Comparison of ENCODE assay signal across 15 cellular contexts in the genomic region with DNA sequence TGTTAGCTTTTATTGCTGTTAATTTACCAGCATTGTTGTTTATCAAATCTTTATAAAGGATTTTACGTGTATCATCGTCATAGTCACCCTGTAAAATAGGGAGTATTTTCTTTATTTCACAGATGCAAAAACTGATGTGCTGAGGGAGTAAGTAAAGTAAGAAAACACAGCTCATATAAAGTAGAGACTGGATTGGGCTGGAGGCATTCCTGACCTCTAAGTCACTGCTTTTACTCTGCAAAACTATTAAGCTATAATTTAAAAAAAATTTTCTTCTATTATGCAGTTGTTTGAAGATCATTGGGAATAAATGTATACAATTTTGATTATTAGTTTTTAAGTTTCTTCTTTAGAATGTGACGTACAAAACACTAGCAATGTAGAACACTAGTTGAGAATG. TPM values are rescaled to one million over a fixed set of nuclear protein-coding genes. Genes with fewer than 3 reads are reported as not detected.
A peak's percentile ranks its signal among the peaks of the same experiment; 100 is the strongest.
DNase-seq lines count a peak whose midpoint lies in the region; ATAC-seq lines count a peak whose summit lies in the region.
"Had no signal": no experiment of that assay in that cellular context is flagged by ENCODE, and none has a peak within 500 bp of the region (broad histone marks: within the 10 kb centered on the region; RNA-seq: fewer than 3 reads in every experiment).

No MANE protein-coding gene starts in this region.

- peak; percentile 53 for DNase-seq in GM23248
- no peak for DNase-seq in adipocyte (ENCODE audit: low read depth)
- peak; percentile 16 for DNase-seq in hepatic stellate cell (ENCODE audit: low spot score)
- no peak for DNase-seq in DMS 273 treated with DMSO at 0.1 percent for 48 hours (lab: John Stamatoyannopoulos, UW)
- no peak for DNase-seq in activated CD4-positive, alpha-beta T cell treated with anti-CD3 and anti-CD28 coated beads, Interleukin-2, amount 50 U/mL, for 48 hours
- DNase-seq: Caco-2; CD4-positive, alpha-beta T cell; NCI-H1436; NCI-H1930; NCI-H345; NCI-H524 treated with DMSO at 0.1 percent for 48 hours; PC-3 had no signal

- H3F3A ChIP-seq in GM23248 (ENCODE audit: insufficient read depth): peaks cover 85% of the 10 kb centered on the region

- no peak overlapping the region for H3K4me2 ChIP-seq in GM23248 (ENCODE audit: unreplicated experiment)

- H3K27ac ChIP-seq in GM23248 (peak overlapping the region; percentile 39), subcutaneous abdominal adipose tissue (ENCODE audit: low read depth, low read length) (peak overlapping the region; percentile 18)
- H3K27ac ChIP-seq: HL-60 had no signal

- peaks cover 98% of the 10 kb centered on the region for H3K79me2 ChIP-seq in GM23248 (ENCODE audit: insufficient read depth)

- H3K27me3 ChIP-seq in GM23248 (replicated peaks; ENCODE audit: insufficient read depth) (no peaks in the 10 kb centered on the region), adipocyte (replicated peaks; ENCODE audit: control insufficient read depth, insufficient read depth, low read length) (no peaks in the 10 kb centered on the region), subcutaneous abdominal adipose tissue (ENCODE audit: control insufficient read depth in 5 of 5, insufficient read depth in 4 of 5, low read length in 5 of 5) (no peaks in the 10 kb centered on the region)

- H3K9ac ChIP-seq in GM23248 (no peak overlapping the region), adipocyte (ENCODE audit: low read length) (peak overlapping the region; percentile 13), subcutaneous abdominal adipose tissue (ENCODE audit: low read length in 5 of 5) (no peak overlapping the region)

- H3K4me1 ChIP-seq in GM23248 (ENCODE audit: insufficient read depth) (peaks cover 75% of the 10 kb centered on the region), adipocyte (ENCODE audit: control insufficient read depth, insufficient read depth, low read length) (peaks cover 43% of the 10 kb centered on the region), subcutaneous abdominal adipose tissue (ENCODE audit: control insufficient read depth in 5 of 5, insufficient read depth in 5 of 5, low read length in 5 of 5) (peaks cover 0 to 20% (median 10%) of the 10 kb centered on the region in 5 donors)

- WGBS in GM23248 (ENCODE audit: low coverage in 1 of 2, low lambda C conversion rate in 2 of 2, missing lambda C conversion rate in 2 of 2), 2 experiments: 95 to 97% methylated on average over 3 of the region's 3 CpGs

- no peaks in the 10 kb centered on the region for H3K9me3 ChIP-seq in GM23248 (ENCODE audit: low read depth)
- no peaks in the 10 kb centered on the region for H3K9me3 ChIP-seq in adipocyte (ENCODE audit: control insufficient read depth, low read length)
- no peaks in the 10 kb centered on the region for H3K9me3 ChIP-seq in subcutaneous abdominal adipose tissue (ENCODE audit: control insufficient read depth in 5 of 5, low read length in 5 of 5)
- H3K9me3 ChIP-seq: Caco-2 had no signal

- H3K9me2 ChIP-seq in GM23248 (ENCODE audit: insufficient read depth): no peaks in the 10 kb centered on the region

- in situ Hi-C loops in GM23248 (cut with MboI): no loop called here

- H4K20me1 ChIP-seq in GM23248 (ENCODE audit: insufficient read depth): no peaks in the 10 kb centered on the region

- H3K4me3 ChIP-seq in GM23248: no peak overlapping the region
- H3K4me3 ChIP-seq in adipocyte (ENCODE audit: low read length): peak overlapping the region; percentile 20
- no peak overlapping the region for H3K4me3 ChIP-seq in subcutaneous abdominal adipose tissue (ENCODE audit: low read depth in 1 of 5, low read length in 5 of 5)

- peaks cover 52% of the 10 kb centered on the region for H3K36me3 ChIP-seq in GM23248 (ENCODE audit: low read depth)
- peaks cover 23% of the 10 kb centered on the region for H3K36me3 ChIP-seq in adipocyte (ENCODE audit: control insufficient read depth, insufficient read depth, low read length, severe bottlenecking)
- H3K36me3 ChIP-seq in subcutaneous abdominal adipose tissue (ENCODE audit: control insufficient read depth in 5 of 5, insufficient read depth in 5 of 5, low read length in 5 of 5): peaks cover 0 to 18% (median 4%) of the 10 kb centered on the region in 5 donors

- no peak overlapping the region for H2AFZ ChIP-seq in GM23248

- no peak for ATAC-seq in HG02588 (IDR thresholded peaks at IDR 0.05; ENCODE audit: unreplicated experiment)
- ATAC-seq: PC-3 had no signal

RNA-seq across cellular contexts. Expression of a gene that starts 45.9 kb away (rescaled TPM):
- 4.3 and 4.9 TPM in 2 replicates for total RNA-seq in GM23248 (2014; rRNA removed; shearing (Covaris generic))
- polyA plus RNA-seq in GM23248 (2016; fragmentation: Nextera tagmentation; extraction: Ambion mirVana): 4.1 and 6.0 TPM in 2 replicates

RNA-seq across cellular contexts. Expression of a gene that starts 49.8 kb away (rescaled TPM):
- total RNA-seq in GM23248 (2014; rRNA removed; shearing (Covaris generic)): 293 and 306 TPM in 2 replicates
- polyA plus RNA-seq in GM23248 (2016; fragmentation: Nextera tagmentation; extraction: Ambion mirVana): 36.9 and 38.4 TPM in 2 replicates
- total RNA-seq: CD4-positive, alpha-beta T cell had no signal

Comparison
In these comparisons a context has a peak if more than half of its experiments do, and no peak if none do; other contexts are left out.
1. DNase-seq: peak in GM23248 (single experiment) and hepatic stellate cell (single experiment); none in adipocyte (single experiment), DMS 273 treated with DMSO at 0.1 percent for 48 hours (single experiment) and activated CD4-positive, alpha-beta T cell treated with anti-CD3 and anti-CD28 coated beads, Interleukin-2, amount 50 U/mL, for 48 hours (0 of 2).